13 cellular contexts compared by ENCODE assay signal in genomic region chr1:199685369-199685768, GRCh38.
DNase-seq lines count a peak whose midpoint lies in the region; ATAC-seq and TF ChIP-seq lines count a peak whose summit lies in the region.
"Had no signal": no experiment of that assay in that cellular context is flagged by ENCODE, and none has a peak within 500 bp of the region (broad histone marks: within the 10 kb centered on the region; RNA-seq: fewer than 3 reads in every experiment).

No MANE protein-coding gene starts in this region.

- CTCF ChIA-PET in Panc1 (lab: Charles Lee), result interaction anchor here (0.6 to 1.0 kb wide), 6 partner anchors 92 to 802 kb away, joined by 3 to 8 read pairs (median 3); no protein-coding TSS in a partner anchor

- no peak overlapping the region for H3K4ac ChIP-seq in trophoblast cell (ENCODE audit: low read depth, low read length)
- no peak overlapping the region for H3K4ac ChIP-seq in neuronal stem cell (ENCODE audit: low read length)

- H3K79me1 ChIP-seq in trophoblast cell (ENCODE audit: low read length), result no peaks in the 10 kb centered on the region
- no peaks in the 10 kb centered on the region for H3K79me1 ChIP-seq in neuronal stem cell (ENCODE audit: low read depth, low read length)

- H3K9ac ChIP-seq in fibroblast of lung (ENCODE audit: insufficient read depth, low read length), result no peak overlapping the region
- no peak overlapping the region for H3K9ac ChIP-seq in trophoblast cell (ENCODE audit: low read length)
- H3K9ac ChIP-seq in neuronal stem cell (ENCODE audit: low read depth, low read length, poor library complexity), result no peak overlapping the region

- H3K4me2 ChIP-seq in fibroblast of lung (ENCODE audit: extremely low read depth, insufficient read depth, low read length), result no peak overlapping the region
- H3K4me2 ChIP-seq in trophoblast cell (ENCODE audit: low read length), result no peak overlapping the region
- H3K4me2 ChIP-seq in neuronal stem cell (ENCODE audit: insufficient read depth, low read length, poor library complexity, severe bottlenecking), result no peak overlapping the region

- H3K27ac ChIP-seq in Panc1 (ENCODE audit: low read length) (peak overlapping the region; percentile 44), fibroblast of lung (ENCODE audit: insufficient read depth, low read length) (no peak overlapping the region), trophoblast cell (ENCODE audit: low read depth, low read length) (no peak overlapping the region), neuronal stem cell (replicated peaks; ENCODE audit: low read length) (no peak overlapping the region)
- H3K27ac ChIP-seq: cardiac muscle cell, esophagus squamous epithelium had no signal

- H4K91ac ChIP-seq in trophoblast cell (ENCODE audit: low read depth, low read length) (no peak overlapping the region), neuronal stem cell (ENCODE audit: low read depth, low read length, poor library complexity) (no peak overlapping the region)

- no peak for TF ChIP-seq CTCF in Panc1 (IDR thresholded peaks at IDR 0.05)
- TF ChIP-seq CTCF in fibroblast of lung (conservative IDR thresholded peaks at IDR 0.05 in 1 of 2, IDR thresholded peaks at IDR 0.05 in 1 of 2; ENCODE audit: low read depth in 1 of 2, low read length in 2 of 2), result no peak

- no CpG with 5 or more reads among the region's 2 CpGs for WGBS in trophoblast cell (ENCODE audit: extremely low coverage, insufficient coverage, insufficient read length)
- no CpG with 5 or more reads among the region's 2 CpGs for WGBS in neuronal stem cell (ENCODE audit: extremely low coverage in 2 of 2, insufficient read length in 2 of 2, insufficient replicate concordance in 1 of 2), 2 donors

- H2BK5ac ChIP-seq in trophoblast cell (ENCODE audit: low read depth, low read length, poor library complexity) (no peak overlapping the region), neuronal stem cell (ENCODE audit: low read length) (no peak overlapping the region)

- no peak overlapping the region for H2BK15ac ChIP-seq in neuronal stem cell (ENCODE audit: low read length)

- H4K12ac ChIP-seq in trophoblast cell (ENCODE audit: low read depth, low read length), result no peak overlapping the region

- H4K8ac ChIP-seq in trophoblast cell (ENCODE audit: low read depth, low read length) (no peak overlapping the region), neuronal stem cell (ENCODE audit: low read depth, low read length) (no peak overlapping the region)

- ATAC-seq in Panc1, result peak; percentile 85

- H3K4me3 ChIP-seq in Panc1 (ENCODE audit: low read depth in 2 of 2, low read length in 2 of 2) (no peak overlapping the region), fibroblast of lung (replicated peaks in 1 of 4; ENCODE audit: control extremely low read depth in 1 of 4, insufficient read depth in 1 of 4, low read depth in 3 of 4, low read length in 4 of 4) (no peak overlapping the region), trophoblast cell (ENCODE audit: low read depth, low read length) (no peak overlapping the region), neuronal stem cell (ENCODE audit: low read length in 2 of 2) (no peak overlapping the region)
- H3K4me3 ChIP-seq: cardiac muscle cell, esophagus squamous epithelium had no signal

- DNase-seq in EL (peak; percentile 66), Panc1 (ENCODE audit: low read depth, low spot score) (peak; percentile 32), fibroblast of lung (ENCODE audit: low read depth in 2 of 2) (peak; percentile 72 to 86), trophoblast cell (peak; percentile 30 to 92), neuronal stem cell (ENCODE audit: low spot score) (no peak), DMS 273 (lab: John Stamatoyannopoulos, UW; ENCODE audit: unreplicated experiment) (no peak), HUDEP-2 (lab: John Stamatoyannopoulos, UW; ENCODE audit: unreplicated experiment in 76 of 76) (no peak)
- no peak for DNase-seq in activated T-cell treated with anti-CD3 and anti-CD28 coated beads, Interleukin-2, amount 50 U/mL, for 1 hour
- DNase-seq: activated B cell treated with CpG ODN at 0.5 μM for 24 hours; activated T-cell treated with anti-CD3 and anti-CD28 coated beads, Interleukin-2, amount 50 U/mL, for 48 hours; esophagus squamous epithelium; left ventricle myocardium superior had no signal

- H3K23ac ChIP-seq in trophoblast cell (ENCODE audit: low read length) (no peak overlapping the region), neuronal stem cell (ENCODE audit: low read depth, low read length, poor library complexity) (no peak overlapping the region)

- H2AK5ac ChIP-seq in trophoblast cell (ENCODE audit: low read length) (no peak overlapping the region), neuronal stem cell (ENCODE audit: low read depth, low read length) (no peak overlapping the region)

- H3K18ac ChIP-seq in trophoblast cell (ENCODE audit: low read length) (no peak overlapping the region), neuronal stem cell (ENCODE audit: low read length) (no peak overlapping the region)

- no peak overlapping the region for H2AFZ ChIP-seq in fibroblast of lung (ENCODE audit: low read length)
- no peak overlapping the region for H2AFZ ChIP-seq in trophoblast cell (ENCODE audit: insufficient read depth, low read length, poor library complexity)
- H2AFZ ChIP-seq in neuronal stem cell (ENCODE audit: low read length), result no peak overlapping the region

- intact Hi-C loops in Panc1 (cut with micrococcal nuclease; ENCODE audit: unreplicated experiment), result loop anchor here (2.0 to 10.0 kb wide), 5 partner anchors 359 to 825 kb away; no protein-coding TSS in a partner anchor

- no peaks in the 10 kb centered on the region for H3K27me3 ChIP-seq in Panc1 (ENCODE audit: control insufficient read depth, insufficient read depth, low read length)
- no peaks in the 10 kb centered on the region for H3K27me3 ChIP-seq in fibroblast of lung (ENCODE audit: control insufficient read depth, insufficient read depth, low read length)
- H3K27me3 ChIP-seq in trophoblast cell (ENCODE audit: insufficient read depth, low read length), result no peaks in the 10 kb centered on the region
- H3K27me3 ChIP-seq in neuronal stem cell (ENCODE audit: control insufficient read depth in 3 of 3, insufficient read depth in 3 of 3, low read depth in 1 of 3, low read length in 3 of 3), result no peaks in the 10 kb centered on the region
- H3K27me3 ChIP-seq: cardiac muscle cell, esophagus squamous epithelium had no signal

- no TSS peak for BruUV-seq in Panc1 (replicated peaks; lab: Mats Ljungman, UMichigan)

- H3K14ac ChIP-seq in trophoblast cell (ENCODE audit: low read length) (no peak overlapping the region), neuronal stem cell (ENCODE audit: low read length) (no peak overlapping the region)

- H3K36me3 ChIP-seq in Panc1 (ENCODE audit: control insufficient read depth, insufficient read depth, low read length) (no peaks in the 10 kb centered on the region), fibroblast of lung (ENCODE audit: control insufficient read depth, insufficient read depth, low read length) (no peaks in the 10 kb centered on the region), trophoblast cell (ENCODE audit: control insufficient read depth in 1 of 2, insufficient read depth in 2 of 2, low read length in 2 of 2) (no peaks in the 10 kb centered on the region), neuronal stem cell (replicated peaks in 1 of 2; ENCODE audit: control insufficient read depth in 2 of 2, insufficient read depth in 2 of 2, low read length in 2 of 2) (no peaks in the 10 kb centered on the region)
- H3K36me3 ChIP-seq: cardiac muscle cell, esophagus squamous epithelium had no signal

- POLR2A ChIA-PET in Panc1 (lab: Charles Lee), result no interaction called here

- H3K4me1 ChIP-seq in Panc1 (ENCODE audit: control insufficient read depth, insufficient read depth, low read length), result peaks cover 28% of the 10 kb centered on the region
- peaks cover 3% of the 10 kb centered on the region for H3K4me1 ChIP-seq in fibroblast of lung (ENCODE audit: control insufficient read depth, extremely low read depth, insufficient read depth, low read length)
- no peaks in the 10 kb centered on the region for H3K4me1 ChIP-seq in trophoblast cell (ENCODE audit: control insufficient read depth in 1 of 2, insufficient read depth in 2 of 2, low read length in 2 of 2)
- peaks cover 8 to 17% of the 10 kb centered on the region in 2 donors for H3K4me1 ChIP-seq in neuronal stem cell (ENCODE audit: control insufficient read depth in 2 of 2, insufficient read depth in 1 of 2, low read depth in 1 of 2, low read length in 2 of 2)

- H3K79me2 ChIP-seq in fibroblast of lung (ENCODE audit: control insufficient read depth, insufficient read depth, low read length) (no peaks in the 10 kb centered on the region), trophoblast cell (ENCODE audit: control insufficient read depth, insufficient read depth, low read length, poor library complexity) (no peaks in the 10 kb centered on the region)

- no peak overlapping the region for H2BK120ac ChIP-seq in trophoblast cell (ENCODE audit: insufficient read depth, low read length, poor library complexity)
- no peak overlapping the region for H2BK120ac ChIP-seq in neuronal stem cell (ENCODE audit: low read depth, low read length)

- no peaks in the 10 kb centered on the region for H4K20me1 ChIP-seq in fibroblast of lung (ENCODE audit: control insufficient read depth, extremely low read depth, insufficient read depth, low read length)

- in situ Hi-C loops in Panc1 (cut with HindIII; ENCODE audit: low pct_unique_long_range_greater_than_20kb, low sequenced_read_pairs), result no loop called here

- H2BK12ac ChIP-seq in trophoblast cell (ENCODE audit: low read length) (no peak overlapping the region), neuronal stem cell (ENCODE audit: low read length) (no peak overlapping the region)

- H3K9me3 ChIP-seq in Panc1 (ENCODE audit: control insufficient read depth, insufficient read depth, low read depth, low read length) (no peaks in the 10 kb centered on the region), fibroblast of lung (ENCODE audit: control insufficient read depth, insufficient read depth, low read depth, low read length) (no peaks in the 10 kb centered on the region), trophoblast cell (ENCODE audit: insufficient read depth, low read depth, low read length) (no peaks in the 10 kb centered on the region), neuronal stem cell (replicated peaks in 1 of 2; ENCODE audit: control insufficient read depth in 2 of 2, insufficient read depth in 1 of 2, low read depth in 1 of 2, low read length in 2 of 2) (no peaks in the 10 kb centered on the region)
- H3K9me3 ChIP-seq: esophagus squamous epithelium had no signal

Comparison
In these comparisons a context has a peak if more than half of its experiments do, and no peak if none do; other contexts are left out.
1. DNase-seq: peak in EL (single experiment), Panc1 (single experiment), fibroblast of lung (2 of 2) and trophoblast cell (2 of 2); none in activated T-cell treated with anti-CD3 and anti-CD28 coated beads, Interleukin-2, amount 50 U/mL, for 1 hour (single experiment), neuronal stem cell (single experiment), DMS 273 (single experiment) and HUDEP-2 (0 of 76).